Comparison of ENCODE assay signal across 1 cellular context in the genomic region with DNA sequence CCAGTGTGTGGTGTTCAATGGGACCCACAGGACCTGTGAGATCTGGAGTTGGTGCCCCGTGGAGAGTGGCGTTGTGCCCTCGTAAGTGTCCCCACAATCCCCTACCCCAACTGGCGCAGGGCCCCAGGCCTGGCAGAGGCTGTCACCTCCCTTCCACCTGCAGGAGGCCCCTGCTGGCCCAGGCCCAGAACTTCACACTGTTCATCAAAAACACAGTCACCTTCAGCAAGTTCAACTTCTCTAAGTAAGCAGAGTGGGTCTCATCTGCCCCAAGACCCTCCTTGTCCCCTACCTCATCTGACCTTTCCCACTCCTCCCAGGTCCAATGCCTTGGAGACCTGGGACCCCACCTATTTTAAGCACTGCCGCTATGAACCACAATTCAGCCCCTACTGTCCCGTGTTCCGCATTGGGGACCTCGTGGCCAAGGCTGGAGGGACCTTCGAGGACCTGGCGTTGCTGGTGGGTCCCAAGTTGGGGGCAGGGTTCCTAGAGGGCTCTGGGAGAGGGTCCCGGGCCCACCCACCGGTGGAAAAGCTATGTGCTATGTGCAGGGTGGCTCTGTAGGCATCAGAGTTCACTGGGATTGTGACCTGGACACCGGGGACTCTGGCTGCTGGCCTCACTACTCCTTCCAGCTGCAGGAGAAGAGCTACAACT.
A peak's percentile ranks its signal among the peaks of the same experiment; 100 is the strongest.
TF ChIP-seq lines count a peak whose summit lies in the region.

No MANE protein-coding gene starts in this region.

TF ChIP-seq in K562, 482 proteins besides CTCF, POLR2A, EP300 and RAD21 (continued from another document):
- TF ChIP-seq, protein P1, sequence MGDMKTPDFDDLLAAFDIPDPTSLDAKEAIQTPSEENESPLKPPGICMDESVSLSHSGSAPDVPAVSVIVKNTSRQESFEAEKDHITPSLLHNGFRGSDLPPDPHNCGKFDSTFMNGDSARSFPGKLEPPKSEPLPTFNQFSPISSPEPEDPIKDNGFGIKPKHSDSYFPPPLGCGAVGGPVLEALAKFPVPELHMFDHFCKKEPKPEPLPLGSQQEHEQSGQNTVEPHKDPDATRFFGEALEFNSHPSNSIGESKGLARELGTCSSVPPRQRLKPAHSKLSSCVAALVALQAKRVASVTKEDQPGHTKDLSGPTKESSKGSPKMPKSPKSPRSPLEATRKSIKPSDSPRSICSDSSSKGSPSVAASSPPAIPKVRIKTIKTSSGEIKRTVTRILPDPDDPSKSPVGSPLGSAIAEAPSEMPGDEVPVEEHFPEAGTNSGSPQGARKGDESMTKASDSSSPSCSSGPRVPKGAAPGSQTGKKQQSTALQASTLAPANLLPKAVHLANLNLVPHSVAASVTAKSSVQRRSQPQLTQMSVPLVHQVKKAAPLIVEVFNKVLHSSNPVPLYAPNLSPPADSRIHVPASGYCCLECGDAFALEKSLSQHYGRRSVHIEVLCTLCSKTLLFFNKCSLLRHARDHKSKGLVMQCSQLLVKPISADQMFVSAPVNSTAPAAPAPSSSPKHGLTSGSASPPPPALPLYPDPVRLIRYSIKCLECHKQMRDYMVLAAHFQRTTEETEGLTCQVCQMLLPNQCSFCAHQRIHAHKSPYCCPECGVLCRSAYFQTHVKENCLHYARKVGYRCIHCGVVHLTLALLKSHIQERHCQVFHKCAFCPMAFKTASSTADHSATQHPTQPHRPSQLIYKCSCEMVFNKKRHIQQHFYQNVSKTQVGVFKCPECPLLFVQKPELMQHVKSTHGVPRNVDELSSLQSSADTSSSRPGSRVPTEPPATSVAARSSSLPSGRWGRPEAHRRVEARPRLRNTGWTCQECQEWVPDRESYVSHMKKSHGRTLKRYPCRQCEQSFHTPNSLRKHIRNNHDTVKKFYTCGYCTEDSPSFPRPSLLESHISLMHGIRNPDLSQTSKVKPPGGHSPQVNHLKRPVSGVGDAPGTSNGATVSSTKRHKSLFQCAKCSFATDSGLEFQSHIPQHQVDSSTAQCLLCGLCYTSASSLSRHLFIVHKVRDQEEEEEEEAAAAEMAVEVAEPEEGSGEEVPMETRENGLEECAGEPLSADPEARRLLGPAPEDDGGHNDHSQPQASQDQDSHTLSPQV (IDR thresholded peaks at IDR 0.05), result no peak
- TF ChIP-seq, protein P2, sequence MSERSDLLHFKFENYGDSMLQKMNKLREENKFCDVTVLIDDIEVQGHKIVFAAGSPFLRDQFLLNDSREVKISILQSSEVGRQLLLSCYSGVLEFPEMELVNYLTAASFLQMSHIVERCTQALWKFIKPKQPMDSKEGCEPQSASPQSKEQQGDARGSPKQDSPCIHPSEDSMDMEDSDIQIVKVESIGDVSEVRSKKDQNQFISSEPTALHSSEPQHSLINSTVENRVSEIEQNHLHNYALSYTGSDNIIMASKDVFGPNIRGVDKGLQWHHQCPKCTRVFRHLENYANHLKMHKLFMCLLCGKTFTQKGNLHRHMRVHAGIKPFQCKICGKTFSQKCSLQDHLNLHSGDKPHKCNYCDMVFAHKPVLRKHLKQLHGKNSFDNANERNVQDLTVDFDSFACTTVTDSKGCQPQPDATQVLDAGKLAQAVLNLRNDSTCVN (CRISPR knock-in tag; IDR thresholded peaks at IDR 0.05), result 0 out of 2 replicates have a peak, but pooled peaks have one; percentile 62
- no peak for TF ChIP-seq SMAD1 (IDR thresholded peaks at IDR 0.05; ENCODE audit: low read depth, low read length, partially characterized antibody)
- TF ChIP-seq ETS2 (tag; IDR thresholded peaks at IDR 0.05; ENCODE audit: borderline replicate concordance, poor library complexity, severe bottlenecking), result no peak
- TF ChIP-seq, protein P3, sequence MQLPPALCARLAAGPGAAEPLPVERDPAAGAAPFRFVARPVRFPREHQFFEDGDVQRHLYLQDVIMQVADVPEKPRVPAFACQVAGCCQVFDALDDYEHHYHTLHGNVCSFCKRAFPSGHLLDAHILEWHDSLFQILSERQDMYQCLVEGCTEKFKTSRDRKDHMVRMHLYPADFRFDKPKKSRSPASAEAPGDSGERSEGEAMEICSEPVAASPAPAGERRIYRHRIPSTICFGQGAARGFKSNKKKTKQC (CRISPR knock-in tag; IDR thresholded peaks at IDR 0.05), result no peak
TF ChIP-seq in K562: peak in this region for 11.
